ENCODE assay signal across 25 cellular contexts in genomic region chr11:63785823-63786222, GRCh38.
"Had no signal": no experiment of that assay in that cellular context is flagged by ENCODE, and none has a peak within 500 bp of the region (broad histone marks: within the 10 kb centered on the region; RNA-seq: fewer than 3 reads in every experiment).

No MANE protein-coding gene starts in this region.

- H3K27ac ChIP-seq: stomach, suprapubic skin, testis, thoracic aorta, thyroid gland, tibial artery, tibial nerve, transverse colon, upper lobe of left lung, upper lobe of right lung, uterus, vagina had no signal

- ATAC-seq: stimulated activated memory B cell treated with anti-CD40 and anti-IgM and Interleukin-4, amounts not matched to agents 10 μg/mL and 1 μg/mL and 100 μg/mL, for 72 hours; stimulated activated naive B cell treated with anti-CD40 and anti-IgM and Interleukin-4, amounts not matched to agents 10 μg/mL and 1 μg/mL and 100 μg/mL, for 72 hours; stimulated activated naive CD8-positive, alpha-beta T cell treated with anti-CD3 and anti-CD28 coated beads, Interleukin-15, amount 100 ng/mL, for 72 hours; stimulated activated naive CD8-positive, alpha-beta T cell treated with anti-CD3 and anti-CD28 coated beads, Interleukin-15, Interleukin-2, amounts not matched to agents 100 U/mL and 50 U/mL, for 24 hours; upper lobe of right lung had no signal

- H3K27me3 ChIP-seq: stomach, suprapubic skin, testis, thyroid gland, tibial artery, tibial nerve, transverse colon, upper lobe of left lung, upper lobe of right lung, uterus, vagina had no signal

- H3K4me3 ChIP-seq: stomach, suprapubic skin, testis, thoracic aorta, thyroid gland, tibial artery, tibial nerve, transverse colon, upper lobe of left lung, upper lobe of right lung, uterus, vagina had no signal

- FAIRE-seq: urothelium cell line had no signal

- DNase-seq: stimulated activated CD4-positive, alpha-beta T cell treated with anti-CD3 and anti-CD28 coated beads, Interleukin-2, amount 100 ng/mL, for 48 hours; stimulated activated CD4-positive, alpha-beta T cell treated with anti-CD3 and anti-CD28 coated beads, Interleukin-4, amount 100 ng/mL, for 1 hour; stimulated activated CD4-positive, alpha-beta T cell treated with anti-CD3 and anti-CD28 coated beads, Interleukin-4, amount 100 ng/mL, for 24 hours; stimulated activated CD4-positive, alpha-beta T cell treated with anti-CD3 and anti-CD28 coated beads, Interleukin-4, amount 100 ng/mL, for 4 hours; stimulated activated CD8-positive, alpha-beta memory T cell treated with anti-CD3 and anti-CD28 coated beads, Interleukin-4, amount 100 ng/mL, for 48 hours; stimulated activated naive B cell treated with anti-CD40 and anti-IgM and Interleukin-4, amounts not matched to agents 10 μg/mL and 1 μg/mL and 100 μg/mL, for 72 hours; stimulated activated naive CD4-positive, alpha-beta T cell; stimulated activated naive CD4-positive, alpha-beta T cell treated with Interleukin-2 at 50 U/mL for 16 hours; stimulated activated naive CD8-positive, alpha-beta T cell treated with anti-CD3 and anti-CD28 coated beads, Interleukin-15, amount 100 ng/mL, for 72 hours; stimulated activated naive CD8-positive, alpha-beta T cell treated with anti-CD3 and anti-CD28 coated beads, Interleukin-15, Interleukin-2, amounts not matched to agents 100 U/mL and 50 U/mL, for 24 hours; stomach; substantia nigra; testis; thyroid gland; tibial artery; transverse colon; upper lobe of left lung; upper lobe of right lung; uterus had no signal

- H3K9me3 ChIP-seq: testis, thyroid gland, transverse colon, upper lobe of right lung, uterus, vagina had no signal

- H3K36me3 ChIP-seq: stomach, suprapubic skin, thoracic aorta, thyroid gland, tibial artery, tibial nerve, transverse colon, upper lobe of left lung, upper lobe of right lung, uterus, vagina had no signal

- H3K4me1 ChIP-seq: suprapubic skin, testis, tibial artery, tibial nerve, transverse colon, upper lobe of right lung, uterus, vagina had no signal
